ENCODE assay signal across 22 cellular contexts in genomic region chr15:87653646-87654045, GRCh38.
"Had no signal": no experiment of that assay in that cellular context is flagged by ENCODE, and none has a peak within 500 bp of the region (broad histone marks: within the 10 kb centered on the region; RNA-seq: fewer than 3 reads in every experiment).

No MANE protein-coding gene starts in this region.

- H3K9me3 ChIP-seq: SK-N-SH had no signal

- H3K27ac ChIP-seq: KMS-11, RWPE1 had no signal

- H3K9ac ChIP-seq: KMS-11, SK-N-SH had no signal

- H3K4me2 ChIP-seq: KMS-11, SK-N-SH had no signal

- DNase-seq: IMR-90, Kasumi-1, MM.1S, NCI-H1092 treated with DMSO at 0.1 percent for 48 hours, NCI-H1436, NCI-H187, NCI-H2029, NCI-H2081 treated with DMSO at 0.1 percent for 48 hours, NCI-H2171, NCI-H226, NCI-H446, NCI-H510A, NCI-H524 treated with DMSO at 0.1 percent for 48 hours, NCI-H69, NCI-H774, PC-3, SHP77, SK-N-SH had no signal

- ATAC-seq: HepG2, Panc1, PC-3 had no signal
